In the genomic region with DNA sequence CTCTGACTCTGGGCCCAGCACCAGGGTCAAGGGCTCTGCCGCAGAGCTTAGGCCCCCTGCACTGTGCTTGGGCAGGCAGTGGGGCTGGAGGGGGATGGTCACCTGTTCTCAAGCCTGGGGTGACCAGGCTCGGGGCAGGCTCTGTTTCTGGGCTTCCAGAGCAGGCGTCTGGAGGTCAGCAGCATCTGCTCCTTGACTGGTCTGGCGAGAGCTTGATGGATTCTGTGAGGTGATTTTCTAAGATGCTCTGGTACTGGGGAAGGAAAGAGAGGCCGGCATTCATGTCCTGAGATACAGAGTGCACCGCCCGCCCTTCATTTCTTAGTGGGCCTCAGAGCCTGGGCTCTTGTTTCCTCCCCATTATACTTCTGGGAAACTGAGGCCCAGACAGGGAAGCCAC, we compare ENCODE assay signal across 36 cellular contexts. TPM values are rescaled to one million over a fixed set of nuclear protein-coding genes. Genes with fewer than 3 reads are reported as not detected.
"Had no signal": no experiment of that assay in that cellular context is flagged by ENCODE, and none has a peak within 500 bp of the region (broad histone marks: within the 10 kb centered on the region; RNA-seq: fewer than 3 reads in every experiment).

No MANE protein-coding gene starts in this region.

- H3K27ac Mint-ChIP-seq: activated B cell treated with CpG ODN at 0.5 μM for 24 hours; activated CD4-positive, alpha-beta T cell treated with anti-CD3 and anti-CD28 coated beads, Interleukin-2, amount 10 ng/mL, durations not matched to agents 24 days and 14 days; activated CD8-positive, alpha-beta T cell treated with anti-CD3 and anti-CD28 coated beads for 36 hours; activated naive CD8-positive, alpha-beta T cell; activated naive CD8-positive, alpha-beta T cell treated with anti-CD3 and anti-CD28 coated beads, Interleukin-2, amount 50 U/mL, for 24 hours; activated T-cell treated with anti-CD3 and anti-CD28 coated beads, Interleukin-2, amount 50 U/mL, for 72 hours; activated T-helper 2 cell treated with anti-CD3 and anti-CD28 coated beads, Interferon-gamma antibody, Interleukin-2, Interleukin-4, amounts not matched to agents 10 μg/mL and 5 μg/mL and 100 μg/mL, durations not matched to agents 14 hours and 24 hours and 36 hours had no signal

- H3K27me3 ChIP-seq: Peyer's patch had no signal

- H3K27me3 Mint-ChIP-seq: activated CD4-positive, alpha-beta T cell treated with anti-CD3 and anti-CD28 coated beads, Interleukin-2, amount 10 ng/mL, durations not matched to agents 24 days and 14 days had no signal

- ATAC-seq: activated CD8-positive, alpha-beta T cell treated with anti-CD3 and anti-CD28 coated beads for 36 hours; activated naive CD8-positive, alpha-beta T cell treated with anti-CD3 and anti-CD28 coated beads, Interleukin-2, amount 50 U/mL, for 24 hours; activated T-cell treated with anti-CD3 and anti-CD28 coated beads, Interleukin-2, amount 50 U/mL, for 72 hours; PC-3; Right ventricle myocardium inferior had no signal

- DNase-seq: activated B cell treated with CpG ODN at 0.5 μM for 24 hours; activated CD4-positive, alpha-beta T cell treated with anti-CD3 and anti-CD28 coated beads, Interleukin-2, amount 10 ng/mL, durations not matched to agents 24 days and 14 days; activated CD4-positive, alpha-beta T cell treated with anti-CD3 and anti-CD28 coated beads, Interleukin-2, amount 50 U/mL, for 4 hours; activated CD8-positive, alpha-beta T cell treated with anti-CD3 and anti-CD28 coated beads for 36 hours; activated gamma-delta T cell; activated naive CD4-positive, alpha-beta T cell treated with Interleukin-2 at 50 U/mL for 16 hours; activated naive CD8-positive, alpha-beta T cell treated with anti-CD3 and anti-CD28 coated beads, Interleukin-2, amount 50 U/mL, for 24 hours; activated T-cell treated with anti-CD3 and anti-CD28 coated beads, Interleukin-2, amount 50 U/mL, for 1 hour; activated T-cell treated with anti-CD3 and anti-CD28 coated beads, Interleukin-2, amount 50 U/mL, for 72 hours; anterior cingulate cortex; central memory CD4-positive, alpha-beta T cell; Karpas-422; KBM-7; NCI-H1105 treated with DMSO at 0.1 percent for 48 hours; NCI-H1436 treated with DMSO at 0.1 percent for 48 hours; NCI-H1694 treated with DMSO at 0.1 percent for 48 hours; NCI-H2029; NCI-H345; NCI-H524 treated with DMSO at 0.1 percent for 48 hours; PC-3; Peyer's patch; RPMI8226; SW 1271; T-helper 1 cell; T-helper 2 cell; T-helper 9 cell had no signal

- H3K4me3 Mint-ChIP-seq: activated B cell treated with CpG ODN at 0.5 μM for 24 hours; activated CD4-positive, alpha-beta T cell treated with anti-CD3 and anti-CD28 coated beads, Interleukin-2, amount 10 ng/mL, durations not matched to agents 24 days and 14 days; activated CD8-positive, alpha-beta T cell treated with anti-CD3 and anti-CD28 coated beads for 36 hours; activated naive CD8-positive, alpha-beta T cell; activated naive CD8-positive, alpha-beta T cell treated with anti-CD3 and anti-CD28 coated beads, Interleukin-2, amount 50 U/mL, for 24 hours; activated T-cell treated with anti-CD3 and anti-CD28 coated beads, Interleukin-2, amount 50 U/mL, for 72 hours; brain had no signal

- H3K4me3 ChIP-seq: Peyer's patch had no signal

- H3K9me3 Mint-ChIP-seq: activated B cell treated with CpG ODN at 0.5 μM for 24 hours had no signal

- H3K36me3 Mint-ChIP-seq: activated naive CD8-positive, alpha-beta T cell; brain had no signal

- H3K9me3 ChIP-seq: Peyer's patch had no signal

- H3K27ac ChIP-seq: Peyer's patch, VCaP had no signal

- H3K4me1 ChIP-seq: Peyer's patch had no signal

- H3K4me1 Mint-ChIP-seq: activated B cell treated with CpG ODN at 0.5 μM for 24 hours; activated naive CD8-positive, alpha-beta T cell treated with anti-CD3 and anti-CD28 coated beads, Interleukin-2, amount 50 U/mL, for 24 hours had no signal

- H3K36me3 ChIP-seq: Peyer's patch had no signal

RNA-seq across cellular contexts. Expression of a gene that starts 24.5 kb away (rescaled TPM):
- total RNA-seq: activated B cell treated with CpG ODN at 0.5 μM for 24 hours; activated CD4-positive, alpha-beta T cell treated with anti-CD3 and anti-CD28 coated beads, Interleukin-2, amount 10 ng/mL, durations not matched to agents 24 days and 14 days; activated CD8-positive, alpha-beta memory T cell treated with anti-CD3 and anti-CD28 coated beads for 36 hours; activated CD8-positive, alpha-beta T cell treated with anti-CD3 and anti-CD28 coated beads for 36 hours; activated T-cell treated with anti-CD3 and anti-CD28 coated beads, Interleukin-2, amount 50 U/mL, for 72 hours; activated T-helper 2 cell treated with anti-CD3 and anti-CD28 coated beads, Interferon-gamma antibody, Interleukin-2, Interleukin-4, amounts not matched to agents 10 μg/mL and 5 μg/mL and 100 μg/mL, durations not matched to agents 14 hours and 24 hours and 36 hours; NCI-H460; PC-3 had no signal

RNA-seq across cellular contexts. Expression of a gene that starts 35.4 kb away (rescaled TPM):
- total RNA-seq: activated B cell treated with CpG ODN at 0.5 μM for 24 hours; activated CD4-positive, alpha-beta T cell treated with anti-CD3 and anti-CD28 coated beads, Interleukin-2, amount 10 ng/mL, durations not matched to agents 24 days and 14 days; activated CD8-positive, alpha-beta memory T cell treated with anti-CD3 and anti-CD28 coated beads for 36 hours; activated CD8-positive, alpha-beta T cell treated with anti-CD3 and anti-CD28 coated beads for 36 hours; activated T-cell treated with anti-CD3 and anti-CD28 coated beads, Interleukin-2, amount 50 U/mL, for 72 hours; activated T-helper 2 cell treated with anti-CD3 and anti-CD28 coated beads, Interferon-gamma antibody, Interleukin-2, Interleukin-4, amounts not matched to agents 10 μg/mL and 5 μg/mL and 100 μg/mL, durations not matched to agents 14 hours and 24 hours and 36 hours; bronchial epithelial cell; cerebellum; MCF 10A; PC-3; Peyer's patch had no signal

RNA-seq across cellular contexts. Expression of a gene that starts 45.0 kb away (rescaled TPM):
- total RNA-seq: activated B cell treated with CpG ODN at 0.5 μM for 24 hours; activated CD4-positive, alpha-beta T cell treated with anti-CD3 and anti-CD28 coated beads, Interleukin-2, amount 10 ng/mL, durations not matched to agents 24 days and 14 days; activated CD8-positive, alpha-beta memory T cell treated with anti-CD3 and anti-CD28 coated beads for 36 hours; activated CD8-positive, alpha-beta T cell treated with anti-CD3 and anti-CD28 coated beads for 36 hours; activated T-cell treated with anti-CD3 and anti-CD28 coated beads, Interleukin-2, amount 50 U/mL, for 72 hours; activated T-helper 2 cell treated with anti-CD3 and anti-CD28 coated beads, Interferon-gamma antibody, Interleukin-2, Interleukin-4, amounts not matched to agents 10 μg/mL and 5 μg/mL and 100 μg/mL, durations not matched to agents 14 hours and 24 hours and 36 hours; bronchial epithelial cell; cerebellum; NCI-H460; Right ventricle myocardium inferior had no signal
